In genomic region chr11:14907411-14908213, GRCh38 we compare ENCODE assay signal across 8 cellular contexts. TPM values are rescaled to one million over a fixed set of nuclear protein-coding genes. Genes with fewer than 3 reads are reported as not detected.
A peak's percentile ranks its signal among the peaks of the same experiment; 100 is the strongest.
DNase-seq lines count a peak whose midpoint lies in the region; ATAC-seq, FAIRE-seq and TF ChIP-seq lines count a peak whose summit lies in the region.

No MANE protein-coding gene starts in this region.

- intact Hi-C loops in left ventricle myocardium superior (cut with micrococcal nuclease) = loop anchor here (5.0 to 10.0 kb wide), 2 partner anchors 167 to 365 kb away; partner anchors contain the start of gene CALCB

- H3K27me3 Mint-ChIP-seq in activated naive CD4-positive, alpha-beta T cell treated with anti-CD3 and anti-CD28 coated beads, Interleukin-2, amount 50 U/mL, for 24 hours = no peaks in the 10 kb centered on the region

- no peaks in the 10 kb centered on the region for H3K36me3 Mint-ChIP-seq in activated naive CD4-positive, alpha-beta T cell treated with anti-CD3 and anti-CD28 coated beads, Interleukin-2, amount 50 U/mL, for 24 hours

- 48% methylated on average over 13 of the region's 13 CpGs for WGBS in smooth muscle cell (ENCODE audit: low lambda C conversion rate)

- in situ Hi-C loops in G401 (cut with HindIII; ENCODE audit: low sequenced_read_pairs) = no loop called here

- H3K27ac Mint-ChIP-seq in activated naive CD4-positive, alpha-beta T cell treated with anti-CD3 and anti-CD28 coated beads, Interleukin-2, amount 50 U/mL, for 24 hours = peak overlapping the region; percentile 76

- no peaks in the 10 kb centered on the region for H3K9me3 ChIP-seq in smooth muscle cell (replicated peaks; ENCODE audit: low read depth)

- peak; percentile 60 for FAIRE-seq in H54 (lab: Jason Lieb, UNC)

- no peak overlapping the region for H3K27ac ChIP-seq in smooth muscle cell (ENCODE audit: low read depth)

- H3K9me3 Mint-ChIP-seq in activated naive CD4-positive, alpha-beta T cell treated with anti-CD3 and anti-CD28 coated beads, Interleukin-2, amount 50 U/mL, for 24 hours = no peaks in the 10 kb centered on the region

- no peaks in the 10 kb centered on the region for H3K36me3 ChIP-seq in smooth muscle cell (ENCODE audit: low read depth)

- H3K4me3 ChIP-seq in smooth muscle cell = no peak overlapping the region

- peaks cover 4% of the 10 kb centered on the region for H3K27me3 ChIP-seq in smooth muscle cell (ENCODE audit: low read depth)

- DNase-seq in G401 (ENCODE audit: low spot score) (peak; percentile 61), H54 (ENCODE audit: insufficient read length, low spot score) (no peak), M059J (ENCODE audit: low read depth) (peak; percentile 35), SKM-1 (lab: John Stamatoyannopoulos, UW; ENCODE audit: unreplicated experiment) (peak; percentile 54), left ventricle myocardium superior (peak; percentile 90), smooth muscle cell (lab: John Stamatoyannopoulos, UW; ENCODE audit: unreplicated experiment) (peak; percentile 30), AG08395 (ENCODE audit: low spot score) (no peak)

- TF ChIP-seq CTCF in smooth muscle cell (IDR thresholded peaks at IDR 0.05; ENCODE audit: borderline replicate concordance, insufficient read depth, poor library complexity, severe bottlenecking) = peak; percentile 80

- no peak for TF ChIP-seq POLR2A in H54 (IDR thresholded peaks at IDR 0.05; ENCODE audit: low read depth, low read length)

- H4K20me1 ChIP-seq in smooth muscle cell (ENCODE audit: low read depth) = no peaks in the 10 kb centered on the region

- no peak overlapping the region for H2AFZ ChIP-seq in smooth muscle cell (ENCODE audit: low read depth)

- H3K4me2 ChIP-seq in smooth muscle cell = no peak overlapping the region

- H3K9ac ChIP-seq in smooth muscle cell (ENCODE audit: low read depth) = no peak overlapping the region

- peaks cover 50% of the 10 kb centered on the region for H3K4me1 Mint-ChIP-seq in activated naive CD4-positive, alpha-beta T cell treated with anti-CD3 and anti-CD28 coated beads, Interleukin-2, amount 50 U/mL, for 24 hours

- H3K4me3 Mint-ChIP-seq in activated naive CD4-positive, alpha-beta T cell treated with anti-CD3 and anti-CD28 coated beads, Interleukin-2, amount 50 U/mL, for 24 hours = no peak overlapping the region

- H3K79me2 ChIP-seq in smooth muscle cell (ENCODE audit: low read depth) = no peaks in the 10 kb centered on the region

- ATAC-seq in left ventricle myocardium superior = peak; percentile 71

- H3K4me1 ChIP-seq in smooth muscle cell (ENCODE audit: low read depth) = no peaks in the 10 kb centered on the region

- H3F3A ChIP-seq in smooth muscle cell (ENCODE audit: low read depth) = no peaks in the 10 kb centered on the region

RNA-seq across cellular contexts. Expression of gene CYP2R1, which starts 15.6 kb away (rescaled TPM):
- total RNA-seq in G401 (2014; rRNA removed; shearing (Covaris generic)) = 9.7 and 26.9 TPM in 2 replicates
- 6.9 and 7.8 TPM in 2 replicates for total RNA-seq in M059J (2014; rRNA removed; shearing (Covaris generic))
- 6.2 TPM for total RNA-seq in left ventricle myocardium superior
- 16.8 and 22.1 TPM in 2 replicates for total RNA-seq in smooth muscle cell
- 13.5 and 14.5 TPM in 2 replicates for polyA plus RNA-seq in smooth muscle cell

Comparison
In these comparisons a context has a peak if more than half of its experiments do, and no peak if none do; other contexts are left out.
1. DNase-seq: peak in G401 (single experiment), M059J (single experiment), SKM-1 (single experiment), left ventricle myocardium superior (single experiment) and smooth muscle cell (single experiment); none in H54 (single experiment) and AG08395 (single experiment).